In genomic region chr10:103476046-103476768, GRCh38 we compare ENCODE assay signal across 10 cellular contexts. TPM values are rescaled to one million over a fixed set of nuclear protein-coding genes. Genes with fewer than 3 reads are reported as not detected.
DNase-seq lines count a peak whose midpoint lies in the region; ATAC-seq and TF ChIP-seq lines count a peak whose summit lies in the region.
"Had no signal": no experiment of that assay in that cellular context is flagged by ENCODE, and none has a peak within 500 bp of the region (broad histone marks: within the 10 kb centered on the region; RNA-seq: fewer than 3 reads in every experiment).

No MANE protein-coding gene starts in this region.

- no peak overlapping the region for H3K9ac ChIP-seq in endodermal cell (ENCODE audit: extremely low read depth, low read length, poor library complexity, severe bottlenecking)

- H3K27me3 Mint-ChIP-seq in endodermal cell (ENCODE audit: insufficient read depth): no peaks in the 10 kb centered on the region

- H3K36me3 ChIP-seq in endodermal cell (ENCODE audit: control insufficient read depth, insufficient read depth, low read length) (no peaks in the 10 kb centered on the region), uterus (no peaks in the 10 kb centered on the region)
- H3K36me3 ChIP-seq: tibial nerve had no signal

- 66 to 72% methylated on average over 8 to 11 of the region's 11 CpGs for WGBS in endodermal cell (ENCODE audit: insufficient coverage in 1 of 2, insufficient read length in 1 of 2), 2 experiments

- H3K27ac Mint-ChIP-seq in endodermal cell: no peak overlapping the region

- peaks cover 5% of the 10 kb centered on the region for H3K4me1 Mint-ChIP-seq in endodermal cell

- H3K27ac ChIP-seq in endodermal cell (ENCODE audit: low read depth, low read length): no peak overlapping the region
- no peak overlapping the region for H3K27ac ChIP-seq in uterus
- H3K27ac ChIP-seq: tibial nerve had no signal

- H3K36me3 Mint-ChIP-seq in endodermal cell (ENCODE audit: low read depth): no peaks in the 10 kb centered on the region

- POLR2A ChIA-PET in AG04449 (lab: Yijun Ruan, JAX): no interaction called here

- CTCF ChIA-PET in AG04449 (lab: Yijun Ruan, JAX): interaction anchor here (0.9 to 11.0 kb wide), 7 partner anchors 8 to 80 kb away, joined by 3 to 83 read pairs (median 5); partner anchors contain the start of genes ATP5MK and PDCD11

- no peak overlapping the region for H3K4me3 ChIP-seq in AG04449 (ENCODE audit: low read depth, low read length)
- H3K4me3 ChIP-seq in endodermal cell (ENCODE audit: low read length): no peak overlapping the region
- H3K4me3 ChIP-seq in uterus: no peak overlapping the region
- H3K4me3 ChIP-seq: tibial nerve had no signal

- no peak overlapping the region for H3K4me3 Mint-ChIP-seq in endodermal cell

- no peak for TF ChIP-seq POLR2A in uterus (IDR thresholded peaks at IDR 0.05)

- H3K4me1 ChIP-seq in endodermal cell (ENCODE audit: control insufficient read depth, insufficient read depth, low read length) (peaks cover 4% of the 10 kb centered on the region), uterus (no peaks in the 10 kb centered on the region)

- TF ChIP-seq CTCF in AG04449 (IDR thresholded peaks at IDR 0.05; ENCODE audit: insufficient read depth, low read length, missing control alignments) (peak; percentile 17), endodermal cell (conservative IDR thresholded peaks at IDR 0.05) (peak; percentile 82), uterus (IDR thresholded peaks at IDR 0.05) (no peak)

- intact Hi-C loops in uterus (cut with DNase I; ENCODE audit: low total_unique reads): no loop called here

- H3K9me3 ChIP-seq in endodermal cell (ENCODE audit: control insufficient read depth, low read length) (no peaks in the 10 kb centered on the region), uterus (no peaks in the 10 kb centered on the region)
- H3K9me3 ChIP-seq: tibial nerve had no signal

- peak; percentile 45 for ATAC-seq in GM18511 (IDR thresholded peaks at IDR 0.05; ENCODE audit: unreplicated experiment)
- ATAC-seq in HG03521 (IDR thresholded peaks at IDR 0.05; ENCODE audit: unreplicated experiment): no peak
- no peak for ATAC-seq in HG03045 (IDR thresholded peaks at IDR 0.05; ENCODE audit: unreplicated experiment)

- no peaks in the 10 kb centered on the region for H3K9me3 Mint-ChIP-seq in endodermal cell

- H3K27me3 ChIP-seq in endodermal cell (ENCODE audit: control insufficient read depth, insufficient read depth, low read length, poor library complexity, severe bottlenecking) (no peaks in the 10 kb centered on the region), uterus (no peaks in the 10 kb centered on the region)
- H3K27me3 ChIP-seq: tibial nerve had no signal

- DNase-seq in AG04449 (ENCODE audit: low read depth, low spot score) (no peak), NOMO-1 (lab: John Stamatoyannopoulos, UW; ENCODE audit: unreplicated experiment in 2 of 2) (peak; percentile 30 to 48), endodermal cell (peak; percentile 90), uterus (no peak), anterior cingulate cortex (lab: John Stamatoyannopoulos, UW) (no peak)

RNA-seq across cellular contexts. Expression of gene CALHM3, which starts 2.8 kb away (rescaled TPM):
- total RNA-seq in endodermal cell (not detected), uterus (not detected)
- polyA plus RNA-seq in endodermal cell (2013, experiment 1 of 2): not detected
- not detected for polyA plus RNA-seq in endodermal cell (2013, experiment 2 of 2)
- total RNA-seq: skeletal muscle tissue, tibial nerve had no signal

RNA-seq across cellular contexts. Expression of gene NEURL1, which starts 17.3 kb away (rescaled TPM):
- total RNA-seq in endodermal cell: under 1 TPM; 0.37 to 0.38 TPM
- 1.6 TPM for polyA plus RNA-seq in endodermal cell (2013, experiment 1 of 2)
- 1.2 TPM for polyA plus RNA-seq in endodermal cell (2013, experiment 2 of 2)
- 10 to 100 TPM in 2 of 4 donors, 1 to 10 TPM in 2; 3.8 to 46.1 (median 14.1) TPM for total RNA-seq in uterus

RNA-seq across cellular contexts. Expression of gene CALHM1, which starts 17.5 kb away (rescaled TPM):
- total RNA-seq in endodermal cell: not detected
- polyA plus RNA-seq in endodermal cell (2013, experiment 1 of 2): not detected
- 0.08 TPM for polyA plus RNA-seq in endodermal cell (2013, experiment 2 of 2)
- total RNA-seq in uterus: not detected
- total RNA-seq: skeletal muscle tissue, tibial nerve had no signal

RNA-seq across cellular contexts. Expression of gene CALHM2, which starts 24.0 kb away (rescaled TPM):
- total RNA-seq in endodermal cell (1 to 10 TPM; 1.0 to 3.1 TPM), uterus (10 to 100 TPM; 29.7 to 98.7 (median 46.8) TPM)
- 2.2 TPM for polyA plus RNA-seq in endodermal cell (2013, experiment 1 of 2)
- polyA plus RNA-seq in endodermal cell (2013, experiment 2 of 2): 2.5 TPM

Comparison
In these comparisons a context has a peak if more than half of its experiments do, and no peak if none do; other contexts are left out.
1. DNase-seq: peak in NOMO-1 (2 of 2) and endodermal cell (single experiment); none in AG04449 (single experiment), uterus (0 of 2) and anterior cingulate cortex (0 of 58).
2. CTCF ChIP-seq: peak in AG04449 (single experiment) and endodermal cell (single experiment); none in uterus (0 of 4).